Comparison of ENCODE assay signal across 15 cellular contexts in genomic region chr2:726158-726557, GRCh38. TPM values are rescaled to one million over a fixed set of nuclear protein-coding genes. Genes with fewer than 3 reads are reported as not detected.
DNase-seq lines count a peak whose midpoint lies in the region; ATAC-seq, FAIRE-seq and TF ChIP-seq lines count a peak whose summit lies in the region.
"Had no signal": no experiment of that assay in that cellular context is flagged by ENCODE, and none has a peak within 500 bp of the region (broad histone marks: within the 10 kb centered on the region; RNA-seq: fewer than 3 reads in every experiment).

No MANE protein-coding gene starts in this region.

- H3K27ac ChIP-seq in liver (ENCODE audit: low read depth in 1 of 2, low read length in 2 of 2) (peak overlapping the region in 1 of 2 donors; percentile 6), HepG2 (ENCODE audit: extremely low read length, insufficient read depth, low read length) (no peak overlapping the region), HCT116 (ENCODE audit: low read depth, low read length) (no peak overlapping the region)
- H3K27ac ChIP-seq: A549, prostate gland, SK-N-MC, thoracic aorta had no signal

- WGBS in liver = 34% methylated on average over 4 of the region's 4 CpGs
- 2% methylated on average over 4 of the region's 4 CpGs for WGBS in HepG2 (ENCODE audit: low lambda C conversion rate)

- H4K20me1 ChIP-seq in HepG2 (ENCODE audit: insufficient read depth, low read length) (no peaks in the 10 kb centered on the region), HCT116 (ENCODE audit: insufficient read depth) (no peaks in the 10 kb centered on the region)

- no peaks in the 10 kb centered on the region for H3K4me1 ChIP-seq in liver (ENCODE audit: control insufficient read depth in 4 of 4, insufficient read depth in 4 of 4, low read length in 3 of 4)
- H3K4me1 ChIP-seq in HepG2 (ENCODE audit: insufficient read depth, low read length) = peaks cover 6% of the 10 kb centered on the region
- H3K4me1 ChIP-seq in HCT116 (ENCODE audit: control insufficient read depth in 1 of 2, insufficient read depth in 2 of 2, low read length in 2 of 2) = no peaks in the 10 kb centered on the region
- H3K4me1 ChIP-seq: prostate gland had no signal

- TF ChIP-seq CTCF in liver (IDR thresholded peaks at IDR 0.05; ENCODE audit: low read depth, low read length, missing input control) (no peak), HepG2 (CRISPR knock-in tag; IDR thresholded peaks at IDR 0.05) (no peak), HCT116 (IDR thresholded peaks at IDR 0.05 in 2 of 3, conservative IDR thresholded peaks at IDR 0.05 in 1 of 3; ENCODE audit: borderline replicate concordance in 1 of 3, insufficient read depth in 1 of 3, low read depth in 2 of 3, low read length in 2 of 3) (no peak)

- H3K27me3 ChIP-seq in liver (ENCODE audit: control insufficient read depth in 4 of 4, insufficient read depth in 4 of 4, low read length in 3 of 4) (peaks cover 0 to 7% (median 0%) of the 10 kb centered on the region in 4 donors), HepG2 (ENCODE audit: control insufficient read depth in 1 of 2, insufficient read depth in 2 of 2, low read length in 2 of 2) (peaks cover 0 to 24% of the 10 kb centered on the region in 2 experiments; a peak in 3 of 5 replicates), HCT116 (ENCODE audit: insufficient read depth, low read length) (peaks cover 12% of the 10 kb centered on the region)

- TF ChIP-seq RAD21 in liver (IDR thresholded peaks at IDR 0.05) (no peak), HepG2 (CRISPR knock-in tag; IDR thresholded peaks at IDR 0.05) (no peak), HCT116 (IDR thresholded peaks at IDR 0.05; ENCODE audit: low read depth) (no peak)

- H3K9me3 Mint-ChIP-seq in stimulated activated memory B cell treated with anti-CD40 and anti-IgM and Interleukin-4, amounts not matched to agents 10 μg/mL and 1 μg/mL and 100 μg/mL, for 72 hours = no peaks in the 10 kb centered on the region

- POLR2A ChIA-PET in HepG2 (lab: Yijun Ruan, JAX) (no interaction called here), HCT116 (lab: Charles Lee) (no interaction called here)

- RAD21 ChIA-PET in HCT116 (lab: Charles Lee; ENCODE audit: low non-redundant PET in 1 of 2, low total read pairs in 2 of 2, uncharacterized antibody in 2 of 2, unreplicated experiment in 2 of 2) = no interaction called here

- no peak for DNase-seq in HepG2 (ENCODE audit: low spot score)
- DNase-seq in HCT116 (ENCODE audit: low read depth, low spot score) = no peak
- no peak for DNase-seq in DMS53 treated with DMSO at 0.1 percent for 48 hours (lab: John Stamatoyannopoulos, UW; ENCODE audit: unreplicated experiment)
- no peak for DNase-seq in stimulated activated CD4-positive, alpha-beta T cell treated with anti-CD3 and anti-CD28 coated beads, Interleukin-12 subunit alpha, Interleukin-12 subunit beta, amount 100 ng/mL, for 4 hours
- DNase-seq in hypothalamus (lab: John Stamatoyannopoulos, UW) = no peak
- DNase-seq: KG1, NCI-H524 had no signal

- H3K9me3 ChIP-seq in liver (ENCODE audit: control insufficient read depth in 4 of 4, low read length in 3 of 4) (no peaks in the 10 kb centered on the region), HepG2 (ENCODE audit: low read length) (no peaks in the 10 kb centered on the region), HCT116 (ENCODE audit: control insufficient read depth in 1 of 2, insufficient read depth in 1 of 2, low read depth in 1 of 2, low read length in 2 of 2) (no peaks in the 10 kb centered on the region)
- H3K9me3 ChIP-seq: A549, prostate gland, thoracic aorta had no signal

- H3K36me3 Mint-ChIP-seq in stimulated activated memory B cell treated with anti-CD40 and anti-IgM and Interleukin-4, amounts not matched to agents 10 μg/mL and 1 μg/mL and 100 μg/mL, for 72 hours = no peaks in the 10 kb centered on the region

- intact Hi-C loops in HepG2 (cut with micrococcal nuclease; ENCODE audit: unreplicated experiment) = no loop called here
- intact Hi-C loops in HCT116 (cut with micrococcal nuclease) = no loop called here

- H3K9ac ChIP-seq in liver (ENCODE audit: low read depth in 1 of 2, low read length in 2 of 2) (no peak overlapping the region), HepG2 (ENCODE audit: insufficient read depth, low read depth, low read length) (no peak overlapping the region), HCT116 (ENCODE audit: low read length) (no peak overlapping the region)

- BruUV-seq in HepG2 (replicated peaks; lab: Mats Ljungman, UMichigan) (no TSS peak), HCT116 (replicated peaks; lab: Mats Ljungman, UMichigan) (no TSS peak)

- H3K27ac Mint-ChIP-seq in stimulated activated memory B cell treated with anti-CD40 and anti-IgM and Interleukin-4, amounts not matched to agents 10 μg/mL and 1 μg/mL and 100 μg/mL, for 72 hours = no peak overlapping the region

- no peaks in the 10 kb centered on the region for H3K79me2 ChIP-seq in HepG2 (ENCODE audit: insufficient read depth, low read length)
- no peaks in the 10 kb centered on the region for H3K79me2 ChIP-seq in HCT116 (ENCODE audit: insufficient read depth, low read length)

- no peak for FAIRE-seq in HepG2 (lab: Jason Lieb, UNC)
- FAIRE-seq: A549 had no signal

- H3K4me3 ChIP-seq in liver (ENCODE audit: low read depth in 1 of 3, low read length in 3 of 3) (no peak overlapping the region), HepG2 (replicated peaks in 1 of 3; ENCODE audit: insufficient read depth in 1 of 3, low read depth in 2 of 3, low read length in 3 of 3) (no peak overlapping the region), HCT116 (replicated peaks in 1 of 2; ENCODE audit: low read depth in 1 of 2, low read length in 2 of 2) (no peak overlapping the region)
- H3K4me3 ChIP-seq: A549, lung, prostate gland, SK-N-MC, thoracic aorta had no signal

- H2AFZ ChIP-seq in HepG2 (ENCODE audit: low read length) (no peak overlapping the region), HCT116 (ENCODE audit: low read depth, low read length, poor library complexity, severe bottlenecking) (no peak overlapping the region)

- H3K4me1 Mint-ChIP-seq in stimulated activated memory B cell treated with anti-CD40 and anti-IgM and Interleukin-4, amounts not matched to agents 10 μg/mL and 1 μg/mL and 100 μg/mL, for 72 hours = peaks cover 9% of the 10 kb centered on the region

- no peaks in the 10 kb centered on the region for H3K9me2 ChIP-seq in HCT116 (ENCODE audit: insufficient read depth)

- no peak for TF ChIP-seq EP300 in HepG2 (IDR thresholded peaks at IDR 0.05; ENCODE audit: low read depth in 2 of 2, low read length in 2 of 2)
- TF ChIP-seq EP300 in HepG2 (CRISPR knock-in tag; IDR thresholded peaks at IDR 0.05; ENCODE audit: borderline replicate concordance) = no peak

- ATAC-seq in HepG2 (no peak), HCT116 (no peak), HG03196 (IDR thresholded peaks at IDR 0.05; ENCODE audit: unreplicated experiment) (peak; percentile 72)
- ATAC-seq in stimulated activated memory B cell treated with anti-CD40 and anti-IgM and Interleukin-4, amounts not matched to agents 10 μg/mL and 1 μg/mL and 100 μg/mL, for 72 hours = peak; percentile 82
- ATAC-seq: A549 had no signal

- peak overlapping the region; percentile 21 for H3K4me3 Mint-ChIP-seq in stimulated activated memory B cell treated with anti-CD40 and anti-IgM and Interleukin-4, amounts not matched to agents 10 μg/mL and 1 μg/mL and 100 μg/mL, for 72 hours

- no peaks in the 10 kb centered on the region for H3K36me3 ChIP-seq in liver (ENCODE audit: control insufficient read depth in 4 of 4, insufficient read depth in 3 of 4, low read depth in 1 of 4, low read length in 3 of 4)
- no peaks in the 10 kb centered on the region for H3K36me3 ChIP-seq in HepG2 (replicated peaks in 1 of 2; ENCODE audit: control insufficient read depth in 1 of 2, insufficient read depth in 2 of 2, low read length in 2 of 2)
- no peaks in the 10 kb centered on the region for H3K36me3 ChIP-seq in HCT116 (ENCODE audit: control insufficient read depth in 1 of 2, insufficient read depth in 2 of 2, low read length in 2 of 2)
- H3K36me3 ChIP-seq: prostate gland, thoracic aorta had no signal

- in situ Hi-C loops in HepG2 (cut with HindIII; ENCODE audit: extremely low pct_ligation_motif_present, low pct_unique_long_range_greater_than_20kb) = no loop called here

- CTCF ChIA-PET in HepG2 (lab: Yijun Ruan, JAX; ENCODE audit: low intra/inter-chr PET ratio, low total read pairs) (no interaction called here), HCT116 (lab: Charles Lee) (interaction anchor here (1.9 kb wide), 1 partner anchor 11 kb away, joined by 8 read pairs; no protein-coding TSS in a partner anchor)

- no peak for TF ChIP-seq POLR2A in HepG2 (IDR thresholded peaks at IDR 0.05; ENCODE audit: insufficient read depth in 1 of 2, low read depth in 2 of 2, low read length in 2 of 2)
- no peak for TF ChIP-seq POLR2A in HCT116 (IDR thresholded peaks at IDR 0.05; ENCODE audit: borderline replicate concordance, extremely low read depth, insufficient read depth, insufficient read length)

- H3K4me2 ChIP-seq in HepG2 (ENCODE audit: low read depth, low read length) (no peak overlapping the region), HCT116 (ENCODE audit: low read length) (no peak overlapping the region)
- H3K4me2 ChIP-seq: A549 had no signal

- peaks cover 47% of the 10 kb centered on the region for H3K27me3 Mint-ChIP-seq in stimulated activated memory B cell treated with anti-CD40 and anti-IgM and Interleukin-4, amounts not matched to agents 10 μg/mL and 1 μg/mL and 100 μg/mL, for 72 hours

RNA-seq across cellular contexts. Expression of gene TMEM18, which starts 49.0 kb away (rescaled TPM):
- total RNA-seq in liver (10 to 100 TPM in 1 of 2 donors, 1 to 10 TPM in 1; 8.4 to 10.9 TPM), HepG2 (2016; rRNA removed; fragmentation: Illumina TruSeq; extraction: Trizol) (39.7 and 45.9 TPM in 2 replicates), HCT116 (2021; ENCODE audit: unreplicated experiment) (33.5 TPM)
- polyA plus RNA-seq in liver (10 to 100 TPM; 10.9 to 29.3 TPM), HepG2 (2011; rRNA removed) (32.1 and 49.4 TPM in 2 replicates)
- total RNA-seq in HepG2 (2016; cell fraction: cytosol; rRNA removed; fragmentation: Illumina TruSeq; extraction: Trizol; ENCODE audit: low read depth) = 26.8 and 30.8 TPM in 2 replicates
- 36.9 and 47.1 TPM in 2 replicates for total RNA-seq in HepG2 (2016; cell fraction: insoluble cytoplasmic fraction; rRNA removed; fragmentation: Illumina TruSeq; extraction: Trizol)
- total RNA-seq in HepG2 (2016; cell fraction: membrane; rRNA removed; fragmentation: Illumina TruSeq; extraction: Trizol) = 43.7 and 45.0 TPM in 2 replicates
- total RNA-seq in HepG2 (2016; cell fraction: nucleus; rRNA removed; fragmentation: Illumina TruSeq; extraction: Trizol) = 27.3 and 30.5 TPM in 2 replicates
- polyA plus RNA-seq in HepG2 (2011; cell fraction: cytosol; rRNA removed) = 33.5 and 39.5 TPM in 2 replicates
- 29.6 and 38.2 TPM in 2 replicates for polyA plus RNA-seq in HepG2 (2011; cell fraction: nucleus; rRNA removed)
- polyA plus RNA-seq in HepG2 (2012) = 36.5 and 48.1 TPM in 2 replicates
- polyA plus RNA-seq in HepG2 (2016; cell fraction: cytosol; fragmentation: Illumina TruSeq; extraction: Trizol; ENCODE audit: low read depth) = 37.2 and 42.5 TPM in 2 replicates
- polyA plus RNA-seq in HepG2 (2016; cell fraction: insoluble cytoplasmic fraction; fragmentation: Illumina TruSeq; extraction: Trizol; ENCODE audit: low read depth) = 36.2 and 38.9 TPM in 2 replicates
- polyA plus RNA-seq in HepG2 (2016; cell fraction: membrane; fragmentation: Illumina TruSeq; extraction: Trizol; ENCODE audit: low read depth) = 38.3 and 46.2 TPM in 2 replicates
- 49.7 and 63.7 TPM in 2 replicates for polyA plus RNA-seq in HepG2 (2016; cell fraction: nucleus; fragmentation: Illumina TruSeq; extraction: Trizol; ENCODE audit: insufficient read depth, low read depth)
- polyA minus RNA-seq in HepG2 (2011; rRNA and poly(A)+ RNA removed; ENCODE audit: low replicate concordance) = 19.9 and 51.6 TPM in 2 replicates
- 14.5 and 14.9 TPM in 2 replicates for polyA minus RNA-seq in HepG2 (2011; cell fraction: cytosol; rRNA and poly(A)+ RNA removed)
- 39.4 and 50.0 TPM in 2 replicates for polyA minus RNA-seq in HepG2 (2011; cell fraction: nucleus; rRNA and poly(A)+ RNA removed)
- 25.9 and 32.3 TPM in 2 replicates for polyA plus RNA-seq in HCT116 (2012)

Comparison
In these comparisons a context has a peak if more than half of its experiments do, and no peak if none do; other contexts are left out.
1. ATAC-seq: peak in HG03196 (single experiment) and stimulated activated memory B cell treated with anti-CD40 and anti-IgM and Interleukin-4, amounts not matched to agents 10 μg/mL and 1 μg/mL and 100 μg/mL, for 72 hours (single experiment); none in HepG2 (single experiment) and HCT116 (single experiment).